8 cellular contexts compared by ENCODE assay signal in genomic region chr14:30621354-30621953, GRCh38. TPM values are rescaled to one million over a fixed set of nuclear protein-coding genes. Genes with fewer than 3 reads are reported as not detected.
DNase-seq lines count a peak whose midpoint lies in the region; ATAC-seq and TF ChIP-seq lines count a peak whose summit lies in the region.

No MANE protein-coding gene starts in this region.

- H3K4me3 Mint-ChIP-seq in CD4-positive, CD25-positive, alpha-beta regulatory T cell: peak overlapping the region; percentile 96 to 99 (median 98)
- peak overlapping the region; percentile 98 for H3K4me3 Mint-ChIP-seq in activated naive CD8-positive, alpha-beta T cell treated with anti-CD3 and anti-CD28 coated beads, Interleukin-2, amount 50 U/mL, for 24 hours

- no peaks in the 10 kb centered on the region for H3K36me3 Mint-ChIP-seq in CD4-positive, CD25-positive, alpha-beta regulatory T cell
- H3K36me3 Mint-ChIP-seq in activated naive CD8-positive, alpha-beta T cell treated with anti-CD3 and anti-CD28 coated beads, Interleukin-2, amount 50 U/mL, for 24 hours (ENCODE audit: low read depth): peaks cover 13% of the 10 kb centered on the region

- no peaks in the 10 kb centered on the region for H3K27me3 ChIP-seq in CD4-positive, CD25-positive, alpha-beta regulatory T cell (ENCODE audit: control insufficient read depth, insufficient read depth, low read length)
- no peaks in the 10 kb centered on the region for H3K27me3 ChIP-seq in sigmoid colon

- peak overlapping the region; percentile 95 to 97 (median 96) for H3K27ac Mint-ChIP-seq in CD4-positive, CD25-positive, alpha-beta regulatory T cell
- peak overlapping the region; percentile 96 for H3K27ac Mint-ChIP-seq in activated naive CD8-positive, alpha-beta T cell treated with anti-CD3 and anti-CD28 coated beads, Interleukin-2, amount 50 U/mL, for 24 hours

- WGBS in sigmoid colon, 2 donors: 1 to 8% methylated on average over 17 of the region's 17 CpGs

- DNase-seq in CD4-positive, CD25-positive, alpha-beta regulatory T cell: peak in 2 of 3 donors; percentile 16 to 46
- no peak for DNase-seq in LNCaP clone FGC (ENCODE audit: low read depth)
- no peak for DNase-seq in activated naive CD8-positive, alpha-beta T cell treated with anti-CD3 and anti-CD28 coated beads, Interleukin-2, amount 50 U/mL, for 24 hours
- DNase-seq in hepatic stellate cell (ENCODE audit: low spot score): peak; percentile 6
- no peak for DNase-seq in sigmoid colon
- no peak for DNase-seq in stimulated activated CD4-positive, alpha-beta T cell treated with anti-CD3 and anti-CD28 coated beads, Interleukin-12 subunit alpha, Interleukin-12 subunit beta, amount 100 ng/mL, for 4 hours
- no peak for DNase-seq in NCI-H1092 treated with DMSO at 0.1 percent for 48 hours (lab: John Stamatoyannopoulos, UW)

- H3K4me3 ChIP-seq in CD4-positive, CD25-positive, alpha-beta regulatory T cell (ENCODE audit: low read depth, low read length): peak overlapping the region; percentile 88
- H3K4me3 ChIP-seq in LNCaP clone FGC (ENCODE audit: low read depth, low read length): peak overlapping the region; percentile 73
- H3K4me3 ChIP-seq in sigmoid colon: peak overlapping the region; percentile 63 to 87 (median 74)

- TF ChIP-seq POLR2A in sigmoid colon (IDR thresholded peaks at IDR 0.05): no peak

- TF ChIP-seq CTCF in LNCaP clone FGC (IDR thresholded peaks at IDR 0.05; ENCODE audit: control insufficient read depth, extremely low read depth, insufficient read depth): no peak
- no peak for TF ChIP-seq CTCF in sigmoid colon (IDR thresholded peaks at IDR 0.05)

- H3K9me3 ChIP-seq in CD4-positive, CD25-positive, alpha-beta regulatory T cell (ENCODE audit: control insufficient read depth in 2 of 2, low read length in 2 of 2): no peaks in the 10 kb centered on the region
- H3K9me3 ChIP-seq in sigmoid colon: no peaks in the 10 kb centered on the region

- no peaks in the 10 kb centered on the region for H3K9me3 Mint-ChIP-seq in CD4-positive, CD25-positive, alpha-beta regulatory T cell
- no peaks in the 10 kb centered on the region for H3K9me3 Mint-ChIP-seq in activated naive CD8-positive, alpha-beta T cell treated with anti-CD3 and anti-CD28 coated beads, Interleukin-2, amount 50 U/mL, for 24 hours

- TF ChIP-seq EP300 in sigmoid colon (IDR thresholded peaks at IDR 0.05): no peak

- H3K27ac ChIP-seq in CD4-positive, CD25-positive, alpha-beta regulatory T cell (ENCODE audit: insufficient read depth, low read length, poor library complexity, severe bottlenecking): peak overlapping the region; percentile 82
- peak overlapping the region; percentile 86 to 87 (median 86) for H3K27ac ChIP-seq in sigmoid colon

- H3K4me1 Mint-ChIP-seq in CD4-positive, CD25-positive, alpha-beta regulatory T cell: peaks cover 19 to 44% (median 33%) of the 10 kb centered on the region in 4 donors
- H3K4me1 Mint-ChIP-seq in activated naive CD8-positive, alpha-beta T cell treated with anti-CD3 and anti-CD28 coated beads, Interleukin-2, amount 50 U/mL, for 24 hours: peaks cover 44% of the 10 kb centered on the region

- H3K4me1 ChIP-seq in CD4-positive, CD25-positive, alpha-beta regulatory T cell (ENCODE audit: control insufficient read depth, insufficient read depth, low read length, poor library complexity, severe bottlenecking): peaks cover 38% of the 10 kb centered on the region
- H3K4me1 ChIP-seq in sigmoid colon: peaks cover 0 to 37% (median 21%) of the 10 kb centered on the region in 4 donors

- no peaks in the 10 kb centered on the region for H3K27me3 Mint-ChIP-seq in CD4-positive, CD25-positive, alpha-beta regulatory T cell
- no peaks in the 10 kb centered on the region for H3K27me3 Mint-ChIP-seq in activated naive CD8-positive, alpha-beta T cell treated with anti-CD3 and anti-CD28 coated beads, Interleukin-2, amount 50 U/mL, for 24 hours

- ATAC-seq in CD4-positive, CD25-positive, alpha-beta regulatory T cell (ENCODE audit: low read depth in 2 of 2): no peak
- peak; percentile 2 for ATAC-seq in GM19397 (IDR thresholded peaks at IDR 0.05; ENCODE audit: unreplicated experiment)
- no peak for ATAC-seq in activated naive CD8-positive, alpha-beta T cell treated with anti-CD3 and anti-CD28 coated beads, Interleukin-2, amount 50 U/mL, for 24 hours

- intact Hi-C loops in sigmoid colon (cut with DNase I): loop anchor here (5.0 kb wide), 1 partner anchor 64 kb away; the partner anchor contains the start of gene G2E3

- peaks cover 8% of the 10 kb centered on the region for H3K36me3 ChIP-seq in CD4-positive, CD25-positive, alpha-beta regulatory T cell (ENCODE audit: control insufficient read depth, insufficient read depth, low read length)
- peaks cover 0 to 3% (median 0%) of the 10 kb centered on the region in 4 donors for H3K36me3 ChIP-seq in sigmoid colon

RNA-seq across cellular contexts. Expression of gene SCFD1, which starts 0.7 kb away (rescaled TPM):
- total RNA-seq in CD4-positive, CD25-positive, alpha-beta regulatory T cell: 86.6 TPM
- polyA plus RNA-seq in CD4-positive, CD25-positive, alpha-beta regulatory T cell: 10 to 100 TPM; 56.1 to 75.1 (median 62.4) TPM
- total RNA-seq in sigmoid colon: 10 to 100 TPM; 36.1 to 86.1 (median 57.3) TPM
- 10 to 100 TPM; 45.3 to 79.1 (median 60.7) TPM for polyA plus RNA-seq in sigmoid colon

Comparison
In these comparisons a context has a peak if more than half of its experiments do, and no peak if none do; other contexts are left out.
1. DNase-seq: peak in CD4-positive, CD25-positive, alpha-beta regulatory T cell (2 of 3) and hepatic stellate cell (single experiment); none in LNCaP clone FGC (single experiment), activated naive CD8-positive, alpha-beta T cell treated with anti-CD3 and anti-CD28 coated beads, Interleukin-2, amount 50 U/mL, for 24 hours (single experiment), sigmoid colon (single experiment), stimulated activated CD4-positive, alpha-beta T cell treated with anti-CD3 and anti-CD28 coated beads, Interleukin-12 subunit alpha, Interleukin-12 subunit beta, amount 100 ng/mL, for 4 hours (single experiment) and NCI-H1092 treated with DMSO at 0.1 percent for 48 hours (single experiment).
2. Peak in every context shown above with its lines, with median percentiles within 50 percentile points of each other: H3K4me3 ChIP-seq.